Comparison of ENCODE assay signal across 8 cellular contexts in the genomic region with DNA sequence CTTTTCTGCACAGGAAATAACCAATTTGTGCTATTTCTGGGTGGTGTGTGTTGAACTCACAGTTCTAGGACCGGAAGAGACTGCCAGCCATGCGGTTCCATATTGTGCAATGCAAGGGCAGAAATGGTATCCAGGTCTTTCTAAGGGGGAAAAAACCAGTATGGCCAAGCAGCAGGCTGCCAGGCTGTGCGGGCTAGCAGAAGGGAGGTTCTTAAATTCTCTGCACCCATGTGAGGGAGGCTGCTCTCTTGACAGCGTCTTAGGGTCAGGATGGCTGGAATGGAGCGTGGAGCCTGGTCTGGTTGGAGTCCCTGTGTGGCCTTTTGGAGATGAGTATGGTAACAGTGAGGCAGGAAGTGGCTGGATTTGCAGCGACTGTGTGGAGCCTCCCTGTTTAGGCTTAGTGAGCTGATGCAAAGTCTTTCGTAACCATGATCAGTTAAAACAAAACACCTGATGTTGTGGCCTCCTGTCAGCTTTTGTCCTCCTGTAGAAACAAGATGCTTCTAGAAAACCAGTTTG. TPM values are rescaled to one million over a fixed set of nuclear protein-coding genes. Genes with fewer than 3 reads are reported as not detected.
DNase-seq lines count a peak whose midpoint lies in the region; ATAC-seq and TF ChIP-seq lines count a peak whose summit lies in the region.

No MANE protein-coding gene starts in this region.

- peaks cover 72% of the 10 kb centered on the region for H3K79me2 ChIP-seq in DND-41 (ENCODE audit: insufficient read depth, low read length)

- H3K4me3 ChIP-seq in DND-41 (ENCODE audit: low read depth in 1 of 2, low read length in 2 of 2) (peak overlapping the region in 1 of 2 experiments; percentile 43; a peak in 2 of 4 replicates), right lobe of liver (no peak overlapping the region), thyroid gland (replicated peaks in 1 of 3) (no peak overlapping the region)

- peaks cover 22% of the 10 kb centered on the region for H4K20me1 ChIP-seq in DND-41 (ENCODE audit: insufficient read depth, low read length)

- H2AFZ ChIP-seq in DND-41 (ENCODE audit: low read depth, low read length): peak overlapping the region; percentile 63

- WGBS in right lobe of liver (ENCODE audit: insufficient coverage, low coverage, low lambda C conversion rate, missing lambda C conversion rate): 47% methylated on average over 7 of the region's 7 CpGs
- 71 to 77% methylated on average over 5 to 7 of the region's 7 CpGs for WGBS in thyroid gland, 2 donors

- H3K36me3 Mint-ChIP-seq in activated T-helper 17 cell treated with anti-CD3 and anti-CD28 coated beads, Interleukin-2, amount 50 U/mL, for 72 hours (ENCODE audit: low read depth): peaks cover 64% of the 10 kb centered on the region

- peaks cover 5% of the 10 kb centered on the region; the same call in 1 of the 2 replicates for H3K36me3 ChIP-seq in DND-41 (ENCODE audit: insufficient read depth, low read length)
- H3K36me3 ChIP-seq in right lobe of liver: no peaks in the 10 kb centered on the region
- no peaks in the 10 kb centered on the region for H3K36me3 ChIP-seq in thyroid gland

- peak overlapping the region; percentile 50 for H3K4me2 ChIP-seq in DND-41 (ENCODE audit: insufficient read depth, low read length)

- peak; percentile 77 for DNase-seq in DND-41
- no peak for DNase-seq in right lobe of liver
- DNase-seq in nucleus accumbens (lab: John Stamatoyannopoulos, UW): no peak
- no peak for DNase-seq in thyroid gland
- no peak for DNase-seq in HT-29 (ENCODE audit: low spot score)

- intact Hi-C loops in right lobe of liver (cut with DNase I) (no loop called here), thyroid gland (cut with DNase I) (no loop called here)

- ATAC-seq in DND-41 (ENCODE audit: insufficient read depth, low read depth) (peak; percentile 69), GM19455 (IDR thresholded peaks at IDR 0.05; ENCODE audit: unreplicated experiment) (peak; percentile 58), HG03469 (IDR thresholded peaks at IDR 0.05; ENCODE audit: unreplicated experiment) (peak; percentile 26), right lobe of liver (peak; percentile 34 to 55 (median 42))
- ATAC-seq in activated T-helper 17 cell treated with anti-CD3 and anti-CD28 coated beads, Interleukin-2, amount 50 U/mL, for 72 hours (replicated peaks): peak; percentile 49

- H3K4me1 ChIP-seq in DND-41 (ENCODE audit: insufficient read depth, low read length) (peaks cover 80% of the 10 kb centered on the region), right lobe of liver (peaks cover 0 to 6% (median 0%) of the 10 kb centered on the region in 4 donors), thyroid gland (peaks cover 8 to 38% of the 10 kb centered on the region in 2 donors)

- H3K9me3 Mint-ChIP-seq in activated T-helper 17 cell treated with anti-CD3 and anti-CD28 coated beads, Interleukin-2, amount 50 U/mL, for 72 hours: no peaks in the 10 kb centered on the region

- no peak for TF ChIP-seq CTCF in DND-41 (IDR thresholded peaks at IDR 0.05; ENCODE audit: borderline replicate concordance, extremely low read depth, low read length, poor library complexity, severe bottlenecking)
- no peak for TF ChIP-seq CTCF in right lobe of liver (IDR thresholded peaks at IDR 0.05)
- TF ChIP-seq CTCF in thyroid gland (IDR thresholded peaks at IDR 0.05): no peak

- H3K9ac ChIP-seq in DND-41 (ENCODE audit: low read depth, low read length): peak overlapping the region; percentile 58

- peaks cover 69% of the 10 kb centered on the region for H3K4me1 Mint-ChIP-seq in activated T-helper 17 cell treated with anti-CD3 and anti-CD28 coated beads, Interleukin-2, amount 50 U/mL, for 72 hours

- peak overlapping the region; percentile 88 for H3K4me3 Mint-ChIP-seq in activated T-helper 17 cell treated with anti-CD3 and anti-CD28 coated beads, Interleukin-2, amount 50 U/mL, for 72 hours

- H3K27me3 Mint-ChIP-seq in activated T-helper 17 cell treated with anti-CD3 and anti-CD28 coated beads, Interleukin-2, amount 50 U/mL, for 72 hours: no peaks in the 10 kb centered on the region

- TF ChIP-seq POLR2A in right lobe of liver (IDR thresholded peaks at IDR 0.05): no peak
- TF ChIP-seq POLR2A in thyroid gland (IDR thresholded peaks at IDR 0.05): no peak

- H3K9me3 ChIP-seq in DND-41 (ENCODE audit: insufficient read depth, low read length, severe bottlenecking): no peaks in the 10 kb centered on the region
- H3K9me3 ChIP-seq in right lobe of liver: no peaks in the 10 kb centered on the region
- no peaks in the 10 kb centered on the region for H3K9me3 ChIP-seq in thyroid gland

- H3K27ac ChIP-seq in DND-41 (ENCODE audit: low read length): peak overlapping the region; percentile 99
- H3K27ac ChIP-seq in right lobe of liver: peak overlapping the region in 1 of 3 donors; percentile 0
- no peak overlapping the region for H3K27ac ChIP-seq in thyroid gland

- no peaks in the 10 kb centered on the region for H3K27me3 ChIP-seq in DND-41 (ENCODE audit: insufficient read depth, low read length, poor library complexity)
- H3K27me3 ChIP-seq in right lobe of liver: no peaks in the 10 kb centered on the region
- no peaks in the 10 kb centered on the region for H3K27me3 ChIP-seq in thyroid gland

- H3K27ac Mint-ChIP-seq in activated T-helper 17 cell treated with anti-CD3 and anti-CD28 coated beads, Interleukin-2, amount 50 U/mL, for 72 hours: peak overlapping the region; percentile 93

RNA-seq across cellular contexts. Expression of gene NCK2, which starts 52.6 kb away (rescaled TPM):
- 10 to 100 TPM; 75.4 to 85.4 TPM for total RNA-seq in activated T-helper 17 cell treated with anti-CD3 and anti-CD28 coated beads, Interleukin-2, amount 50 U/mL, for 72 hours
- total RNA-seq in right lobe of liver (10 to 100 TPM in 1 of 6 experiments, 1 to 10 TPM in 5; 4.8 to 11.7 (median 7.1) TPM), thyroid gland (10 to 100 TPM; 46.0 to 62.6 (median 55.3) TPM)
- total RNA-seq in HT-29 (2014; rRNA removed; shearing (Covaris generic)): 29.1 and 31.2 TPM in 2 replicates
